21 cellular contexts compared by ENCODE assay signal in genomic region chr10:13091816-13092215, GRCh38. TPM values are rescaled to one million over a fixed set of nuclear protein-coding genes. Genes with fewer than 3 reads are reported as not detected.
DNase-seq lines count a peak whose midpoint lies in the region; ATAC-seq, FAIRE-seq and TF ChIP-seq lines count a peak whose summit lies in the region.
"Had no signal": no experiment of that assay in that cellular context is flagged by ENCODE, and none has a peak within 500 bp of the region (broad histone marks: within the 10 kb centered on the region; RNA-seq: fewer than 3 reads in every experiment).

No MANE protein-coding gene starts in this region.

- no peaks in the 10 kb centered on the region for H3K79me2 ChIP-seq in HepG2 (ENCODE audit: insufficient read depth, low read length)

- WGBS in liver: 32% methylated on average over 3 of the region's 3 CpGs
- WGBS in HepG2 (ENCODE audit: low lambda C conversion rate): 1% methylated on average over 3 of the region's 3 CpGs
- WGBS in aorta, 2 donors: 74 to 85% methylated on average over 3 of the region's 3 CpGs

- no peaks in the 10 kb centered on the region for H3K9me3 Mint-ChIP-seq in nephron
- H3K9me3 Mint-ChIP-seq: CD4-positive, alpha-beta T cell had no signal

- H3K27ac ChIP-seq in liver (ENCODE audit: low read depth in 1 of 2, low read length in 2 of 2) (no peak overlapping the region), HepG2 (ENCODE audit: extremely low read length, insufficient read depth, low read length) (no peak overlapping the region), caudate nucleus (ENCODE audit: low read depth, low read length) (no peak overlapping the region), aorta (ENCODE audit: low read depth in 1 of 2, low read length in 2 of 2) (no peak overlapping the region), dorsolateral prefrontal cortex (peak overlapping the region in 19 of 59 donors; percentile 6 to 61 (median 42))
- H3K27ac ChIP-seq: A549, SK-N-MC had no signal

- no peak overlapping the region for H3K9ac ChIP-seq in liver (ENCODE audit: low read depth in 1 of 2, low read length in 2 of 2)
- H3K9ac ChIP-seq in HepG2 (ENCODE audit: insufficient read depth, low read depth, low read length): no peak overlapping the region

- no peaks in the 10 kb centered on the region for H3K9me3 ChIP-seq in liver (ENCODE audit: control insufficient read depth in 4 of 4, low read length in 3 of 4)
- no peaks in the 10 kb centered on the region for H3K9me3 ChIP-seq in HepG2 (ENCODE audit: low read length)
- H3K9me3 ChIP-seq in aorta (ENCODE audit: control insufficient read depth, low read length): no peaks in the 10 kb centered on the region
- H3K9me3 ChIP-seq: A549 had no signal

- H3K4me1 ChIP-seq in liver (ENCODE audit: control insufficient read depth in 4 of 4, insufficient read depth in 4 of 4, low read length in 3 of 4) (peaks cover 0 to 23% (median 17%) of the 10 kb centered on the region in 4 donors), HepG2 (ENCODE audit: insufficient read depth, low read length) (peaks cover 12% of the 10 kb centered on the region; the same call in 1 of the 2 replicates), aorta (ENCODE audit: control insufficient read depth in 1 of 2, insufficient read depth in 2 of 2, low read length in 2 of 2) (peaks cover 0 to 2% of the 10 kb centered on the region in 2 donors)

- no peak overlapping the region for H3K4me3 Mint-ChIP-seq in nephron
- H3K4me3 Mint-ChIP-seq: CD4-positive, alpha-beta T cell; GM23338 had no signal

- BruUV-seq in HepG2 (replicated peaks; lab: Mats Ljungman, UMichigan): no TSS peak

- no peaks in the 10 kb centered on the region for H3K36me3 Mint-ChIP-seq in nephron (ENCODE audit: low read depth)

- no peak overlapping the region for H3K4me3 ChIP-seq in liver (ENCODE audit: low read depth in 1 of 3, low read length in 3 of 3)
- H3K4me3 ChIP-seq in HepG2 (replicated peaks in 1 of 3; ENCODE audit: insufficient read depth in 1 of 3, low read depth in 2 of 3, low read length in 3 of 3): no peak overlapping the region
- no peak overlapping the region for H3K4me3 ChIP-seq in aorta (ENCODE audit: low read length in 2 of 2)
- H3K4me3 ChIP-seq in dorsolateral prefrontal cortex: no peak overlapping the region
- H3K4me3 ChIP-seq: A549, GM23338, SK-N-MC had no signal

- peaks cover 26% of the 10 kb centered on the region for H3K4me1 Mint-ChIP-seq in nephron
- H3K4me1 Mint-ChIP-seq: GM23338 had no signal

- H3K27me3 ChIP-seq in liver (ENCODE audit: control insufficient read depth in 4 of 4, insufficient read depth in 4 of 4, low read length in 3 of 4) (no peaks in the 10 kb centered on the region), HepG2 (ENCODE audit: control insufficient read depth in 1 of 2, insufficient read depth in 2 of 2, low read length in 2 of 2) (peaks cover 0 to 3% of the 10 kb centered on the region in 2 experiments; a peak in 3 of 5 replicates), aorta (ENCODE audit: control insufficient read depth in 1 of 2, insufficient read depth in 2 of 2, low read length in 1 of 2) (no peaks in the 10 kb centered on the region), dorsolateral prefrontal cortex (no peaks in the 10 kb centered on the region)

- CTCF ChIA-PET in HepG2 (lab: Yijun Ruan, JAX; ENCODE audit: low intra/inter-chr PET ratio, low total read pairs): no interaction called here

- TF ChIP-seq POLR2A in HepG2 (IDR thresholded peaks at IDR 0.05; ENCODE audit: insufficient read depth in 1 of 2, low read depth in 2 of 2, low read length in 2 of 2): no peak

- DNase-seq in HepG2 (ENCODE audit: low spot score) (no peak), caudate nucleus (lab: John Stamatoyannopoulos, UW) (peak in 38 of 61 donors; percentile 7 to 88 (median 38)), aorta (no peak), dorsolateral prefrontal cortex (no peak), NCI-H748 (lab: John Stamatoyannopoulos, UW; ENCODE audit: unreplicated experiment) (no peak), middle frontal gyrus (ENCODE audit: extremely low spot score, low spot score) (no peak)
- DNase-seq: CD4-positive, alpha-beta T cell; GF-D8; HCEC 1CT; KBM-7; NCI-H1105 treated with DMSO at 0.1 percent for 48 hours; NCI-H187 treated with DMSO at 0.1 percent for 48 hours; NCI-H2227 treated with DMSO at 0.1 percent for 48 hours; NCI-H510A treated with DMSO at 0.1 percent for 48 hours; Right ventricle myocardium superior had no signal

- no peak overlapping the region for H3K4me2 ChIP-seq in HepG2 (ENCODE audit: low read depth, low read length)
- H3K4me2 ChIP-seq: A549, GM23338 had no signal

- TF ChIP-seq RAD21 in liver (IDR thresholded peaks at IDR 0.05) (peak in 1 of 2 donors; percentile 29), HepG2 (CRISPR knock-in tag; IDR thresholded peaks at IDR 0.05) (no peak)

- no peak for TF ChIP-seq CTCF in liver (IDR thresholded peaks at IDR 0.05; ENCODE audit: low read depth, low read length, missing input control)
- TF ChIP-seq CTCF in HepG2 (CRISPR knock-in tag; IDR thresholded peaks at IDR 0.05): no peak
- no peak for TF ChIP-seq CTCF in nephron (IDR thresholded peaks at IDR 0.05; ENCODE audit: unreplicated experiment in 3 of 3)
- no peak for TF ChIP-seq CTCF in dorsolateral prefrontal cortex (IDR thresholded peaks at IDR 0.05 in 54 of 56, conservative IDR thresholded peaks at IDR 0.05 in 2 of 56; ENCODE audit: low read depth in 1 of 56, partially characterized antibody in 56 of 56)

- no peaks in the 10 kb centered on the region for H3K36me3 ChIP-seq in liver (ENCODE audit: control insufficient read depth in 4 of 4, insufficient read depth in 3 of 4, low read depth in 1 of 4, low read length in 3 of 4)
- no peaks in the 10 kb centered on the region for H3K36me3 ChIP-seq in HepG2 (replicated peaks in 1 of 2; ENCODE audit: control insufficient read depth in 1 of 2, insufficient read depth in 2 of 2, low read length in 2 of 2)
- no peaks in the 10 kb centered on the region for H3K36me3 ChIP-seq in aorta (ENCODE audit: control insufficient read depth in 1 of 2, insufficient read depth in 2 of 2, low read length in 1 of 2)

- intact Hi-C loops in HepG2 (cut with micrococcal nuclease; ENCODE audit: unreplicated experiment): no loop called here
- intact Hi-C loops in aorta (cut with DNase I): no loop called here
- intact Hi-C loops in dorsolateral prefrontal cortex (cut with DNase I): loop anchor here in 1 of 2 donors (10.0 kb wide), 1 partner anchor 213 kb away; the partner anchor contains the start of gene PHYH

- in situ Hi-C loops in HepG2 (cut with HindIII; ENCODE audit: extremely low pct_ligation_motif_present, low pct_unique_long_range_greater_than_20kb): no loop called here

- POLR2A ChIA-PET in HepG2 (lab: Yijun Ruan, JAX): no interaction called here

- H2AFZ ChIP-seq in HepG2 (ENCODE audit: low read length): no peak overlapping the region
- H2AFZ ChIP-seq: GM23338 had no signal

- ATAC-seq in HepG2 (no peak), aorta (ENCODE audit: low FRiP score) (peak; percentile 53)
- ATAC-seq: A549, GM23338 had no signal

- H4K20me1 ChIP-seq in HepG2 (ENCODE audit: insufficient read depth, low read length): no peaks in the 10 kb centered on the region

- no peak for TF ChIP-seq EP300 in HepG2 (IDR thresholded peaks at IDR 0.05; ENCODE audit: low read depth in 2 of 2, low read length in 2 of 2)
- TF ChIP-seq EP300 in HepG2 (CRISPR knock-in tag; IDR thresholded peaks at IDR 0.05; ENCODE audit: borderline replicate concordance): no peak

- no peak for FAIRE-seq in HepG2 (lab: Jason Lieb, UNC)
- FAIRE-seq: A549, RCC 7860 had no signal

- H3K27ac Mint-ChIP-seq in nephron: peak overlapping the region; percentile 17 to 74 (median 38)
- H3K27ac Mint-ChIP-seq: CD4-positive, alpha-beta T cell; GM23338 had no signal

- no peaks in the 10 kb centered on the region for H3K27me3 Mint-ChIP-seq in nephron (ENCODE audit: low read depth)

TF ChIP-seq in liver, 16 proteins besides CTCF, POLR2A, EP300 and RAD21 (continues in another document):
- TF ChIP-seq YY1 (IDR thresholded peaks at IDR 0.05): peak; percentile 65
- peak; percentile 68 for TF ChIP-seq SP1 (IDR thresholded peaks at IDR 0.05)

RNA-seq across cellular contexts. Expression of gene OPTN, which starts 8.1 kb away (rescaled TPM):
- total RNA-seq in liver: 10 to 100 TPM; 26.7 to 41.6 TPM
- 10 to 100 TPM; 21.5 to 42.0 TPM for polyA plus RNA-seq in liver
- 13.4 and 16.9 TPM in 2 replicates for total RNA-seq in HepG2 (2016; rRNA removed; fragmentation: Illumina TruSeq; extraction: Trizol)
- 11.6 and 11.9 TPM in 2 replicates for total RNA-seq in HepG2 (2016; cell fraction: cytosol; rRNA removed; fragmentation: Illumina TruSeq; extraction: Trizol; ENCODE audit: low read depth)
- 13.1 and 15.3 TPM in 2 replicates for total RNA-seq in HepG2 (2016; cell fraction: insoluble cytoplasmic fraction; rRNA removed; fragmentation: Illumina TruSeq; extraction: Trizol)
- 17.8 and 18.8 TPM in 2 replicates for total RNA-seq in HepG2 (2016; cell fraction: membrane; rRNA removed; fragmentation: Illumina TruSeq; extraction: Trizol)
- total RNA-seq in HepG2 (2016; cell fraction: nucleus; rRNA removed; fragmentation: Illumina TruSeq; extraction: Trizol): 6.5 and 7.6 TPM in 2 replicates
- polyA plus RNA-seq in HepG2 (2011; rRNA removed): 46.6 and 48.0 TPM in 2 replicates
- 19.2 and 26.0 TPM in 2 replicates for polyA plus RNA-seq in HepG2 (2011; cell fraction: cytosol; rRNA removed)
- polyA plus RNA-seq in HepG2 (2011; cell fraction: nucleus; rRNA removed): 19.2 and 23.7 TPM in 2 replicates
- 114 and 116 TPM in 2 replicates for polyA plus RNA-seq in HepG2 (2012)
- 18.1 and 18.2 TPM in 2 replicates for polyA plus RNA-seq in HepG2 (2016; cell fraction: cytosol; fragmentation: Illumina TruSeq; extraction: Trizol; ENCODE audit: low read depth)
- polyA plus RNA-seq in HepG2 (2016; cell fraction: insoluble cytoplasmic fraction; fragmentation: Illumina TruSeq; extraction: Trizol; ENCODE audit: low read depth): 18.4 and 22.2 TPM in 2 replicates
- polyA plus RNA-seq in HepG2 (2016; cell fraction: membrane; fragmentation: Illumina TruSeq; extraction: Trizol; ENCODE audit: low read depth): 19.3 and 20.2 TPM in 2 replicates
- polyA plus RNA-seq in HepG2 (2016; cell fraction: nucleus; fragmentation: Illumina TruSeq; extraction: Trizol; ENCODE audit: insufficient read depth, low read depth): 16.6 and 18.0 TPM in 2 replicates
- 20.0 and 23.0 TPM in 2 replicates for polyA minus RNA-seq in HepG2 (2011; rRNA and poly(A)+ RNA removed; ENCODE audit: low replicate concordance)
- 12.0 and 26.7 TPM in 2 replicates for polyA minus RNA-seq in HepG2 (2011; cell fraction: cytosol; rRNA and poly(A)+ RNA removed)
- polyA minus RNA-seq in HepG2 (2011; cell fraction: nucleus; rRNA and poly(A)+ RNA removed): 34.8 and 39.0 TPM in 2 replicates
- 100 to 1,000 TPM in 1 of 2 donors, 10 to 100 TPM in 1; 87.4 to 107 TPM for total RNA-seq in aorta
- 100 to 1,000 TPM in 1 of 2 donors, 10 to 100 TPM in 1; 92.0 to 115 TPM for polyA plus RNA-seq in aorta
- total RNA-seq in dorsolateral prefrontal cortex: 100 to 1,000 TPM in 110 of 120 experiments, 10 to 100 TPM in 10; 84.3 to 188 (median 136) TPM

Comparison
In these comparisons a context has a peak if more than half of its experiments do, and no peak if none do; other contexts are left out.
1. DNase-seq: peak in caudate nucleus (38 of 61); none in HepG2 (single experiment), aorta (0 of 2), dorsolateral prefrontal cortex (0 of 10), NCI-H748 (single experiment) and middle frontal gyrus (single experiment).